In genomic region chr9:93098236-93098946, GRCh38 we compare ENCODE assay signal across 8 cellular contexts. TPM values are rescaled to one million over a fixed set of nuclear protein-coding genes. Genes with fewer than 3 reads are reported as not detected.
DNase-seq lines count a peak whose midpoint lies in the region; ATAC-seq and TF ChIP-seq lines count a peak whose summit lies in the region.

No MANE protein-coding gene starts in this region.

- TF ChIP-seq CTCF in C4-2B (conservative IDR thresholded peaks at IDR 0.05) (no peak), NB4 (IDR thresholded peaks at IDR 0.05; ENCODE audit: low read depth, low read length) (no peak)

- DNase-seq in NB4 (ENCODE audit: low read depth) (peak; percentile 98), activated T-cell treated with anti-CD3 and anti-CD28 coated beads for 48 hours (ENCODE audit: low read depth) (peak; percentile 67), epithelial cell of prostate (ENCODE audit: low read depth, low spot score) (peak; percentile 66), myocyte (ENCODE audit: low read depth) (peak; percentile 97), NCI-H1105 treated with DMSO at 0.1 percent for 48 hours (lab: John Stamatoyannopoulos, UW) (no peak)
- DNase-seq in stimulated activated naive CD8-positive, alpha-beta T cell treated with anti-CD3 and anti-CD28 coated beads, Interleukin-15, amount 100 ng/mL, for 72 hours, result peak; percentile 67 to 81

- H3K27ac ChIP-seq in C4-2B (peak overlapping the region; percentile 5; the same call in 1 of the 2 replicates), epithelial cell of prostate (peak overlapping the region; percentile 62)

- peaks cover 1 to 2% of the 10 kb centered on the region in 2 donors for H3K9me3 Mint-ChIP-seq in stimulated activated naive CD8-positive, alpha-beta T cell treated with anti-CD3 and anti-CD28 coated beads, Interleukin-15, amount 100 ng/mL, for 72 hours

- H3K4me3 Mint-ChIP-seq in stimulated activated naive CD8-positive, alpha-beta T cell treated with anti-CD3 and anti-CD28 coated beads, Interleukin-15, amount 100 ng/mL, for 72 hours, result peak overlapping the region; percentile 88 to 93

- H3K27me3 Mint-ChIP-seq in stimulated activated naive CD8-positive, alpha-beta T cell treated with anti-CD3 and anti-CD28 coated beads, Interleukin-15, amount 100 ng/mL, for 72 hours, result no peaks in the 10 kb centered on the region

- H3K27ac Mint-ChIP-seq in stimulated activated naive CD8-positive, alpha-beta T cell treated with anti-CD3 and anti-CD28 coated beads, Interleukin-15, amount 100 ng/mL, for 72 hours, result peak overlapping the region; percentile 29 to 86

- peak overlapping the region; percentile 73 for H3K4me3 ChIP-seq in NB4 (ENCODE audit: low read depth, low read length)

- TF ChIP-seq POLR2A in NB4 (IDR thresholded peaks at IDR 0.05; ENCODE audit: extremely low read depth, insufficient read length), result no peak

- peaks cover 66% of the 10 kb centered on the region for H3K4me1 Mint-ChIP-seq in stimulated activated naive CD8-positive, alpha-beta T cell treated with anti-CD3 and anti-CD28 coated beads, Interleukin-15, amount 100 ng/mL, for 72 hours

- ATAC-seq in stimulated activated naive CD8-positive, alpha-beta T cell treated with anti-CD3 and anti-CD28 coated beads, Interleukin-15, amount 100 ng/mL, for 72 hours, result peak; percentile 45
- no peak for ATAC-seq in GM19467 (IDR thresholded peaks at IDR 0.05; ENCODE audit: unreplicated experiment)

RNA-seq across cellular contexts. Expression of gene CARD19, which starts 2.4 kb away (rescaled TPM):
- 61.2 and 143 TPM in 2 replicates for total RNA-seq in myocyte
- polyA plus RNA-seq in myocyte (2012), result 45.0 TPM

RNA-seq across cellular contexts. Expression of gene NINJ1, which starts 35.7 kb away (rescaled TPM):
- total RNA-seq in myocyte, result 33.6 and 78.3 TPM in 2 replicates
- 27.3 TPM for polyA plus RNA-seq in myocyte (2012)

RNA-seq across cellular contexts. Expression of gene SUSD3, which starts 39.9 kb away (rescaled TPM):
- total RNA-seq in myocyte, result not detected in 2 replicates
- polyA plus RNA-seq in myocyte (2012), result not detected
